ENCODE assay signal across 1 cellular context in the genomic region with DNA sequence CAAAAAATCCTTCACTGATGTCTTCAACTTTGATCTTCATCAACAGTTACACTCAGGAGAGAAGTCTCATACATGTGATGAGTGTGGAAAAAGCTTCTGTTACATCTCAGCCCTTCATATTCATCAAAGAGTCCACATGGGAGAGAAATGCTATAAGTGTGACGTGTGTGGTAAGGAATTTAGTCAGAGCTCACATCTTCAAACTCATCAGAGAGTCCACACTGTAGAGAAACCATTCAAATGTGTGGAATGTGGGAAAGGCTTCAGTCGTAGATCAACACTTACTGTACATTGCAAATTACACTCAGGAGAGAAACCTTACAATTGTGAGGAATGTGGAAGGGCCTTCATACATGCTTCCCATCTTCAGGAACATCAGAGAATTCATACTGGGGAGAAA.
A peak's percentile ranks its signal among the peaks of the same experiment; 100 is the strongest.
TF ChIP-seq lines count a peak whose summit lies in the region.

No MANE protein-coding gene starts in this region.

TF ChIP-seq in A549, 52 proteins besides CTCF, POLR2A, EP300 and RAD21:
- TF ChIP-seq ZC3H11A (IDR thresholded peaks at IDR 0.05) (no peak), KDM1A (IDR thresholded peaks at IDR 0.05; ENCODE audit: low read depth) (0 out of 2 replicates have a peak, but pooled peaks have one; percentile 63)
- TF ChIP-seq, protein P1, sequence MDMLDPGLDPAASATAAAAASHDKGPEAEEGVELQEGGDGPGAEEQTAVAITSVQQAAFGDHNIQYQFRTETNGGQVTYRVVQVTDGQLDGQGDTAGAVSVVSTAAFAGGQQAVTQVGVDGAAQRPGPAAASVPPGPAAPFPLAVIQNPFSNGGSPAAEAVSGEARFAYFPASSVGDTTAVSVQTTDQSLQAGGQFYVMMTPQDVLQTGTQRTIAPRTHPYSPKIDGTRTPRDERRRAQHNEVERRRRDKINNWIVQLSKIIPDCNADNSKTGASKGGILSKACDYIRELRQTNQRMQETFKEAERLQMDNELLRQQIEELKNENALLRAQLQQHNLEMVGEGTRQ (IDR thresholded peaks at IDR 0.05): no peak
